Comparison of ENCODE assay signal across 28 cellular contexts in genomic region chr7:23218196-23218595, GRCh38. TPM values are rescaled to one million over a fixed set of nuclear protein-coding genes. Genes with fewer than 3 reads are reported as not detected.
"Had no signal": no experiment of that assay in that cellular context is flagged by ENCODE, and none has a peak within 500 bp of the region (broad histone marks: within the 10 kb centered on the region; RNA-seq: fewer than 3 reads in every experiment).

No MANE protein-coding gene starts in this region.

- H3K4me3 ChIP-seq: left lung, lower lobe of right lung, ovary, right atrium auricular region, right lobe of liver, smooth muscle cell, tibial nerve, uterus had no signal

- H3K4me3 Mint-ChIP-seq: immature natural killer cell; naive thymus-derived CD4-positive, alpha-beta T cell; natural killer cell treated with Interleukin-12 subunit alpha and Interleukin-12 subunit beta and Interleukin-15 and Interleukin-18, amount 100 ng/mL, for 72 hours; stimulated activated memory B cell treated with anti-CD40 and anti-IgM and Interleukin-4, amounts not matched to agents 10 μg/mL and 1 μg/mL and 100 μg/mL, for 72 hours; stimulated activated naive CD8-positive, alpha-beta T cell treated with anti-CD3 and anti-CD28 coated beads, Interleukin-15, amount 100 ng/mL, for 72 hours; type B pancreatic cell had no signal

- H3K9me3 ChIP-seq: left lung, lower lobe of right lung, ovary, right atrium auricular region, right lobe of liver, tibial nerve, uterus had no signal

- H3K27me3 Mint-ChIP-seq: progenitor cell of endocrine pancreas had no signal

- H3K9me3 Mint-ChIP-seq: natural killer cell treated with Interleukin-12 subunit alpha and Interleukin-12 subunit beta and Interleukin-15 and Interleukin-18, amount 100 ng/mL, for 72 hours; stimulated activated memory B cell treated with anti-CD40 and anti-IgM and Interleukin-4, amounts not matched to agents 10 μg/mL and 1 μg/mL and 100 μg/mL, for 72 hours; stimulated activated naive CD8-positive, alpha-beta T cell treated with anti-CD3 and anti-CD28 coated beads, Interleukin-15, amount 100 ng/mL, for 72 hours; type B pancreatic cell had no signal

- H3K4me2 ChIP-seq: smooth muscle cell had no signal

- H3K4me1 ChIP-seq: left lung, lower lobe of right lung, right atrium auricular region, right lobe of liver, tibial nerve, uterus had no signal

- H3K4me1 Mint-ChIP-seq: immature natural killer cell; naive thymus-derived CD4-positive, alpha-beta T cell; stimulated activated memory B cell treated with anti-CD40 and anti-IgM and Interleukin-4, amounts not matched to agents 10 μg/mL and 1 μg/mL and 100 μg/mL, for 72 hours; stimulated activated naive CD8-positive, alpha-beta T cell treated with anti-CD3 and anti-CD28 coated beads, Interleukin-15, amount 100 ng/mL, for 72 hours had no signal

- DNase-seq: hippocampal formation; immature natural killer cell; kidney; left colon; left lung; lower lobe of right lung; mammary epithelial cell; mesenchymal stem cell; naive thymus-derived CD4-positive, alpha-beta T cell; nucleus accumbens; ovary; right lobe of liver; stimulated activated CD4-positive, alpha-beta T cell treated with anti-CD3 and anti-CD28 coated beads, Interleukin-1b, Interleukin-23, amount 100 ng/mL, for 48 hours; stimulated activated CD4-positive, alpha-beta T cell treated with anti-CD3 and anti-CD28 coated beads, Interleukin-2, amount 100 ng/mL, for 48 hours; stimulated activated CD4-positive, alpha-beta T cell treated with anti-CD3 and anti-CD28 coated beads, Interleukin-4, amount 100 ng/mL, for 4 hours; stimulated activated CD8-positive, alpha-beta memory T cell treated with anti-CD3 and anti-CD28 coated beads, Interleukin-4, amount 100 ng/mL, for 48 hours; stimulated activated naive CD4-positive, alpha-beta T cell treated with Interleukin-2 at 50 U/mL for 16 hours; stimulated activated naive CD8-positive, alpha-beta T cell treated with anti-CD3 and anti-CD28 coated beads, Interleukin-15, amount 100 ng/mL, for 72 hours; substantia nigra; uterus had no signal

- H3K36me3 Mint-ChIP-seq: immature natural killer cell; naive thymus-derived CD4-positive, alpha-beta T cell; natural killer cell treated with Interleukin-12 subunit alpha and Interleukin-12 subunit beta and Interleukin-15 and Interleukin-18, amount 100 ng/mL, for 72 hours; stimulated activated memory B cell treated with anti-CD40 and anti-IgM and Interleukin-4, amounts not matched to agents 10 μg/mL and 1 μg/mL and 100 μg/mL, for 72 hours; type B pancreatic cell had no signal

- H3K27ac Mint-ChIP-seq: immature natural killer cell; naive thymus-derived CD4-positive, alpha-beta T cell; natural killer cell treated with Interleukin-12 subunit alpha and Interleukin-12 subunit beta and Interleukin-15 and Interleukin-18, amount 100 ng/mL, for 72 hours; progenitor cell of endocrine pancreas; stimulated activated memory B cell treated with anti-CD40 and anti-IgM and Interleukin-4, amounts not matched to agents 10 μg/mL and 1 μg/mL and 100 μg/mL, for 72 hours; stimulated activated naive CD8-positive, alpha-beta T cell treated with anti-CD3 and anti-CD28 coated beads, Interleukin-15, amount 100 ng/mL, for 72 hours; type B pancreatic cell had no signal

- H3K36me3 ChIP-seq: left lung, lower lobe of right lung, ovary, right atrium auricular region, right lobe of liver, tibial nerve, uterus had no signal

- H3K27ac ChIP-seq: left lung, lower lobe of right lung, ovary, right atrium auricular region, right lobe of liver, tibial nerve, uterus had no signal

- H3K27me3 ChIP-seq: left lung, ovary, right atrium auricular region, right lobe of liver, tibial nerve, uterus had no signal

- ATAC-seq: left colon; left lung; lower lobe of right lung; naive thymus-derived CD4-positive, alpha-beta T cell; natural killer cell treated with Interleukin-12 subunit alpha and Interleukin-12 subunit beta and Interleukin-15 and Interleukin-18, amount 100 ng/mL, for 72 hours; right lobe of liver; stimulated activated memory B cell treated with anti-CD40 and anti-IgM and Interleukin-4, amounts not matched to agents 10 μg/mL and 1 μg/mL and 100 μg/mL, for 72 hours; stimulated activated naive CD8-positive, alpha-beta T cell treated with anti-CD3 and anti-CD28 coated beads, Interleukin-15, amount 100 ng/mL, for 72 hours had no signal

RNA-seq across cellular contexts. Expression of gene GPNMB, which starts 28.4 kb away (rescaled TPM):
- total RNA-seq: natural killer cell treated with Interleukin-12 subunit alpha and Interleukin-12 subunit beta and Interleukin-15 and Interleukin-18, amount 100 ng/mL, for 72 hours had no signal
- polyA plus RNA-seq: immature natural killer cell; naive thymus-derived CD4-positive, alpha-beta T cell; neural cell had no signal
